In the genomic region with DNA sequence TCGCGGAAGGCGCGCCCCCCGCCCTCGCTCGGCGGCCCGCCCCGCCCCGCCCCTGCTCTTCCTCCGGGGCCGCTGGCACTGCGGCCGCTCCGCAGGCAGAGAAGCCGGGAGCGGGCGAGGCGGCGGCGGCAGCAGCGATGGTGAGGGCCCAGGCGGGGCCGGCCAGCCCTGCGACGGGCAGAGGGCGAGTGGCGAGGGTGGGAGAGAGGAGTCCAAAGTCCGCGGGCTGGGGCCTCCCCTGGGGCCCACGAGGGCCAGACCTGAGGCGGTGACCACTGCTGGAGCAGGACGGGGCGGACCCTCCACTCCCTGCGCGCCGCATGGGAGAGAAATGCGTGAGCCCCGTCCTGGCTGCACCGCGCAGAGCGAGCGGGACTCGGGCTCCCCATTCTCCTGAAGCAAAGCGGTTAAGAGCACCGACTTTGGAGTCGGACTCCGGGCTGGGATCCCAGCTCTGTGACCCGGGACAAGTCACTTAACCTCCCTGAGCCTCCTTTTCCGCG, we compare ENCODE assay signal across 1 cellular context.
TF ChIP-seq lines count a peak whose summit lies in the region.

A gene with protein sequence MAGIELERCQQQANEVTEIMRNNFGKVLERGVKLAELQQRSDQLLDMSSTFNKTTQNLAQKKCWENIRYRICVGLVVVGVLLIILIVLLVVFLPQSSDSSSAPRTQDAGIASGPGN (plus strand): TSS at position 78 of the 503 bp plus-strand sequence. CDS start 60 bp downstream, at position 138.

TF ChIP-seq in HepG2, 621 proteins besides CTCF, POLR2A, EP300 and RAD21 (continued from another document and continues in another):
- no peak for TF ChIP-seq SRF (IDR thresholded peaks at IDR 0.05; ENCODE audit: low read depth, low read length)
- TF ChIP-seq, protein P1, sequence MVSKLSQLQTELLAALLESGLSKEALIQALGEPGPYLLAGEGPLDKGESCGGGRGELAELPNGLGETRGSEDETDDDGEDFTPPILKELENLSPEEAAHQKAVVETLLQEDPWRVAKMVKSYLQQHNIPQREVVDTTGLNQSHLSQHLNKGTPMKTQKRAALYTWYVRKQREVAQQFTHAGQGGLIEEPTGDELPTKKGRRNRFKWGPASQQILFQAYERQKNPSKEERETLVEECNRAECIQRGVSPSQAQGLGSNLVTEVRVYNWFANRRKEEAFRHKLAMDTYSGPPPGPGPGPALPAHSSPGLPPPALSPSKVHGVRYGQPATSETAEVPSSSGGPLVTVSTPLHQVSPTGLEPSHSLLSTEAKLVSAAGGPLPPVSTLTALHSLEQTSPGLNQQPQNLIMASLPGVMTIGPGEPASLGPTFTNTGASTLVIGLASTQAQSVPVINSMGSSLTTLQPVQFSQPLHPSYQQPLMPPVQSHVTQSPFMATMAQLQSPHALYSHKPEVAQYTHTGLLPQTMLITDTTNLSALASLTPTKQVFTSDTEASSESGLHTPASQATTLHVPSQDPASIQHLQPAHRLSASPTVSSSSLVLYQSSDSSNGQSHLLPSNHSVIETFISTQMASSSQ (IDR thresholded peaks at IDR 0.05; ENCODE audit: low read depth), result no peak
- TF ChIP-seq, protein P1 (CRISPR knock-in tag; IDR thresholded peaks at IDR 0.05; ENCODE audit: borderline replicate concordance), result peak; percentile 65; the same call in 1 of the 2 replicates
- no peak for TF ChIP-seq ZNF44 (CRISPR knock-in tag; IDR thresholded peaks at IDR 0.05)
- 0 out of 2 replicates have a peak, but pooled peaks have one; percentile 33 for TF ChIP-seq ZNF552 (CRISPR knock-in tag; IDR thresholded peaks at IDR 0.05; ENCODE audit: borderline replicate concordance)
- TF ChIP-seq ZNF792 (CRISPR knock-in tag; IDR thresholded peaks at IDR 0.05), result no peak; the same call in 1 of the 2 replicates
- TF ChIP-seq, protein P2, sequence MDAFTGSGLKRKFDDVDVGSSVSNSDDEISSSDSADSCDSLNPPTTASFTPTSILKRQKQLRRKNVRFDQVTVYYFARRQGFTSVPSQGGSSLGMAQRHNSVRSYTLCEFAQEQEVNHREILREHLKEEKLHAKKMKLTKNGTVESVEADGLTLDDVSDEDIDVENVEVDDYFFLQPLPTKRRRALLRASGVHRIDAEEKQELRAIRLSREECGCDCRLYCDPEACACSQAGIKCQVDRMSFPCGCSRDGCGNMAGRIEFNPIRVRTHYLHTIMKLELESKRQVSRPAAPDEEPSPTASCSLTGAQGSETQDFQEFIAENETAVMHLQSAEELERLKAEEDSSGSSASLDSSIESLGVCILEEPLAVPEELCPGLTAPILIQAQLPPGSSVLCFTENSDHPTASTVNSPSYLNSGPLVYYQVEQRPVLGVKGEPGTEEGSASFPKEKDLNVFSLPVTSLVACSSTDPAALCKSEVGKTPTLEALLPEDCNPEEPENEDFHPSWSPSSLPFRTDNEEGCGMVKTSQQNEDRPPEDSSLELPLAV (CRISPR knock-in tag; conservative IDR thresholded peaks at IDR 0.05; ENCODE audit: low read depth), result no peak
- TF ChIP-seq ZNF224 (CRISPR knock-in tag; IDR thresholded peaks at IDR 0.05), result peak; percentile 75; the same call in 1 of the 2 replicates
- no peak for TF ChIP-seq ZFP36L2 (CRISPR knock-in tag; IDR thresholded peaks at IDR 0.05)
- TF ChIP-seq ZNF350 (CRISPR knock-in tag; IDR thresholded peaks at IDR 0.05; ENCODE audit: borderline replicate concordance, low read depth), result no peak
- TF ChIP-seq, protein P3, sequence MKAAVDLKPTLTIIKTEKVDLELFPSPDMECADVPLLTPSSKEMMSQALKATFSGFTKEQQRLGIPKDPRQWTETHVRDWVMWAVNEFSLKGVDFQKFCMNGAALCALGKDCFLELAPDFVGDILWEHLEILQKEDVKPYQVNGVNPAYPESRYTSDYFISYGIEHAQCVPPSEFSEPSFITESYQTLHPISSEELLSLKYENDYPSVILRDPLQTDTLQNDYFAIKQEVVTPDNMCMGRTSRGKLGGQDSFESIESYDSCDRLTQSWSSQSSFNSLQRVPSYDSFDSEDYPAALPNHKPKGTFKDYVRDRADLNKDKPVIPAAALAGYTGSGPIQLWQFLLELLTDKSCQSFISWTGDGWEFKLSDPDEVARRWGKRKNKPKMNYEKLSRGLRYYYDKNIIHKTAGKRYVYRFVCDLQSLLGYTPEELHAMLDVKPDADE (CRISPR knock-in tag; IDR thresholded peaks at IDR 0.05), result 0 out of 2 replicates have a peak, but pooled peaks have one; percentile 47
- TF ChIP-seq, protein P4, sequence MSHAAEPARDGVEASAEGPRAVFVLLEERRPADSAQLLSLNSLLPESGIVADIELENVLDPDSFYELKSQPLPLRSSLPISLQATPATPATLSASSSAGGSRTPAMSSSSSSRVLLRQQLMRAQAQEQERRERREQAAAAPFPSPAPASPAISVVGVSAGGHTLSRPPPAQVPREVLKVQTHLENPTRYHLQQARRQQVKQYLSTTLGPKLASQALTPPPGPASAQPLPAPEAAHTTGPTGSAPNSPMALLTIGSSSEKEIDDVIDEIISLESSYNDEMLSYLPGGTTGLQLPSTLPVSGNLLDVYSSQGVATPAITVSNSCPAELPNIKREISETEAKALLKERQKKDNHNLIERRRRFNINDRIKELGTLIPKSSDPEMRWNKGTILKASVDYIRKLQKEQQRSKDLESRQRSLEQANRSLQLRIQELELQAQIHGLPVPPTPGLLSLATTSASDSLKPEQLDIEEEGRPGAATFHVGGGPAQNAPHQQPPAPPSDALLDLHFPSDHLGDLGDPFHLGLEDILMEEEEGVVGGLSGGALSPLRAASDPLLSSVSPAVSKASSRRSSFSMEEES (CRISPR knock-in tag; IDR thresholded peaks at IDR 0.05), result peak; percentile 40; the same call in 1 of the 2 replicates
- TF ChIP-seq SOX13 (IDR thresholded peaks at IDR 0.05), result peak; percentile 18; the same call in 1 of the 2 replicates
- TF ChIP-seq SOX13 (CRISPR knock-in tag; conservative IDR thresholded peaks at IDR 0.05 in 1 of 2, IDR thresholded peaks at IDR 0.05 in 1 of 2), result peak; percentile 45 to 74; a peak in 2 of 4 replicates
- TF ChIP-seq TBX2 (CRISPR knock-in tag; IDR thresholded peaks at IDR 0.05; ENCODE audit: borderline replicate concordance), result no peak; the same call in 1 of the 2 replicates
- TF ChIP-seq, protein P5, sequence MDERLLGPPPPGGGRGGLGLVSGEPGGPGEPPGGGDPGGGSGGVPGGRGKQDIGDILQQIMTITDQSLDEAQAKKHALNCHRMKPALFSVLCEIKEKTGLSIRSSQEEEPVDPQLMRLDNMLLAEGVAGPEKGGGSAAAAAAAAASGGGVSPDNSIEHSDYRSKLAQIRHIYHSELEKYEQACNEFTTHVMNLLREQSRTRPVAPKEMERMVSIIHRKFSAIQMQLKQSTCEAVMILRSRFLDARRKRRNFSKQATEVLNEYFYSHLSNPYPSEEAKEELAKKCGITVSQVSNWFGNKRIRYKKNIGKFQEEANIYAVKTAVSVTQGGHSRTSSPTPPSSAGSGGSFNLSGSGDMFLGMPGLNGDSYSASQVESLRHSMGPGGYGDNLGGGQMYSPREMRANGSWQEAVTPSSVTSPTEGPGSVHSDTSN (CRISPR knock-in tag; IDR thresholded peaks at IDR 0.05), result no peak
- TF ChIP-seq SYNCRIP (IDR thresholded peaks at IDR 0.05; ENCODE audit: insufficient read depth, low read depth, low read length), result no peak
- TF ChIP-seq ZNF607 (CRISPR knock-in tag; IDR thresholded peaks at IDR 0.05; ENCODE audit: borderline replicate concordance), result peak; percentile 84; the same call in 1 of the 2 replicates
- no peak for TF ChIP-seq ZNF24 (IDR thresholded peaks at IDR 0.05)
- no peak for TF ChIP-seq ZNF598 (CRISPR knock-in tag; IDR thresholded peaks at IDR 0.05; ENCODE audit: borderline replicate concordance)
- TF ChIP-seq ATRX (CRISPR knock-in tag; IDR thresholded peaks at IDR 0.05; ENCODE audit: borderline replicate concordance), result no peak
- no peak; the same call in 1 of the 2 replicates for TF ChIP-seq ZNF879 (CRISPR knock-in tag; IDR thresholded peaks at IDR 0.05)
- TF ChIP-seq SOX5 (CRISPR knock-in tag; IDR thresholded peaks at IDR 0.05; ENCODE audit: borderline replicate concordance), result no peak
- no peak; the same call in 1 of the 2 replicates for TF ChIP-seq TGIF2 (CRISPR knock-in tag; IDR thresholded peaks at IDR 0.05)
- TF ChIP-seq ZNF678 (CRISPR knock-in tag; IDR thresholded peaks at IDR 0.05), result peak; percentile 52; the same call in 1 of the 2 replicates
- TF ChIP-seq ZNF329 (CRISPR knock-in tag; IDR thresholded peaks at IDR 0.05; ENCODE audit: low read depth), result peak; percentile 55; the same call in 1 of the 2 replicates
- TF ChIP-seq ZNF160 (CRISPR knock-in tag; IDR thresholded peaks at IDR 0.05), result no peak; the same call in 1 of the 2 replicates
- TF ChIP-seq, protein P6, sequence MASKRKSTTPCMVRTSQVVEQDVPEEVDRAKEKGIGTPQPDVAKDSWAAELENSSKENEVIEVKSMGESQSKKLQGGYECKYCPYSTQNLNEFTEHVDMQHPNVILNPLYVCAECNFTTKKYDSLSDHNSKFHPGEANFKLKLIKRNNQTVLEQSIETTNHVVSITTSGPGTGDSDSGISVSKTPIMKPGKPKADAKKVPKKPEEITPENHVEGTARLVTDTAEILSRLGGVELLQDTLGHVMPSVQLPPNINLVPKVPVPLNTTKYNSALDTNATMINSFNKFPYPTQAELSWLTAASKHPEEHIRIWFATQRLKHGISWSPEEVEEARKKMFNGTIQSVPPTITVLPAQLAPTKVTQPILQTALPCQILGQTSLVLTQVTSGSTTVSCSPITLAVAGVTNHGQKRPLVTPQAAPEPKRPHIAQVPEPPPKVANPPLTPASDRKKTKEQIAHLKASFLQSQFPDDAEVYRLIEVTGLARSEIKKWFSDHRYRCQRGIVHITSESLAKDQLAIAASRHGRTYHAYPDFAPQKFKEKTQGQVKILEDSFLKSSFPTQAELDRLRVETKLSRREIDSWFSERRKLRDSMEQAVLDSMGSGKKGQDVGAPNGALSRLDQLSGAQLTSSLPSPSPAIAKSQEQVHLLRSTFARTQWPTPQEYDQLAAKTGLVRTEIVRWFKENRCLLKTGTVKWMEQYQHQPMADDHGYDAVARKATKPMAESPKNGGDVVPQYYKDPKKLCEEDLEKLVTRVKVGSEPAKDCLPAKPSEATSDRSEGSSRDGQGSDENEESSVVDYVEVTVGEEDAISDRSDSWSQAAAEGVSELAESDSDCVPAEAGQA (IDR thresholded peaks at IDR 0.05; ENCODE audit: low read depth), result no peak
- TF ChIP-seq, protein P6 (CRISPR knock-in tag; IDR thresholded peaks at IDR 0.05; ENCODE audit: borderline replicate concordance), result no peak; the same call in 1 of the 2 replicates
- no peak for TF ChIP-seq TBL1XR1 (IDR thresholded peaks at IDR 0.05; ENCODE audit: borderline replicate concordance, low read length, partially characterized antibody)
- TF ChIP-seq ELF1 (CRISPR knock-in tag; IDR thresholded peaks at IDR 0.05), result no peak; the same call in none of the 2 replicates
- TF ChIP-seq ZFP1 (CRISPR knock-in tag; IDR thresholded peaks at IDR 0.05), result no peak
- peak; percentile 64 for TF ChIP-seq HOXA5 (CRISPR knock-in tag; IDR thresholded peaks at IDR 0.05)
- no peak for TF ChIP-seq NFATC3 (CRISPR knock-in tag; IDR thresholded peaks at IDR 0.05)
- TF ChIP-seq, protein P7, sequence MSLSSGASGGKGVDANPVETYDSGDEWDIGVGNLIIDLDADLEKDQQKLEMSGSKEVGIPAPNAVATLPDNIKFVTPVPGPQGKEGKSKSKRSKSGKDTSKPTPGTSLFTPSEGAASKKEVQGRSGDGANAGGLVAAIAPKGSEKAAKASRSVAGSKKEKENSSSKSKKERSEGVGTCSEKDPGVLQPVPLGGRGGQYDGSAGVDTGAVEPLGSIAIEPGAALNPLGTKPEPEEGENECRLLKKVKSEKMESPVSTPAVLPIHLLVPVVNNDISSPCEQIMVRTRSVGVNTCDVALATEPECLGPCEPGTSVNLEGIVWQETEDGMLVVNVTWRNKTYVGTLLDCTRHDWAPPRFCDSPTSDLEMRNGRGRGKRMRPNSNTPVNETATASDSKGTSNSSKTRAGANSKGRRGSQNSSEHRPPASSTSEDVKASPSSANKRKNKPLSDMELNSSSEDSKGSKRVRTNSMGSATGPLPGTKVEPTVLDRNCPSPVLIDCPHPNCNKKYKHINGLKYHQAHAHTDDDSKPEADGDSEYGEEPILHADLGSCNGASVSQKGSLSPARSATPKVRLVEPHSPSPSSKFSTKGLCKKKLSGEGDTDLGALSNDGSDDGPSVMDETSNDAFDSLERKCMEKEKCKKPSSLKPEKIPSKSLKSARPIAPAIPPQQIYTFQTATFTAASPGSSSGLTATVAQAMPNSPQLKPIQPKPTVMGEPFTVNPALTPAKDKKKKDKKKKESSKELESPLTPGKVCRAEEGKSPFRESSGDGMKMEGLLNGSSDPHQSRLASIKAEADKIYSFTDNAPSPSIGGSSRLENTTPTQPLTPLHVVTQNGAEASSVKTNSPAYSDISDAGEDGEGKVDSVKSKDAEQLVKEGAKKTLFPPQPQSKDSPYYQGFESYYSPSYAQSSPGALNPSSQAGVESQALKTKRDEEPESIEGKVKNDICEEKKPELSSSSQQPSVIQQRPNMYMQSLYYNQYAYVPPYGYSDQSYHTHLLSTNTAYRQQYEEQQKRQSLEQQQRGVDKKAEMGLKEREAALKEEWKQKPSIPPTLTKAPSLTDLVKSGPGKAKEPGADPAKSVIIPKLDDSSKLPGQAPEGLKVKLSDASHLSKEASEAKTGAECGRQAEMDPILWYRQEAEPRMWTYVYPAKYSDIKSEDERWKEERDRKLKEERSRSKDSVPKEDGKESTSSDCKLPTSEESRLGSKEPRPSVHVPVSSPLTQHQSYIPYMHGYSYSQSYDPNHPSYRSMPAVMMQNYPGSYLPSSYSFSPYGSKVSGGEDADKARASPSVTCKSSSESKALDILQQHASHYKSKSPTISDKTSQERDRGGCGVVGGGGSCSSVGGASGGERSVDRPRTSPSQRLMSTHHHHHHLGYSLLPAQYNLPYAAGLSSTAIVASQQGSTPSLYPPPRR (CRISPR knock-in tag; IDR thresholded peaks at IDR 0.05; ENCODE audit: borderline replicate concordance), result peak; percentile 74
